ENCODE assay signal across 8 cellular contexts in the genomic region with DNA sequence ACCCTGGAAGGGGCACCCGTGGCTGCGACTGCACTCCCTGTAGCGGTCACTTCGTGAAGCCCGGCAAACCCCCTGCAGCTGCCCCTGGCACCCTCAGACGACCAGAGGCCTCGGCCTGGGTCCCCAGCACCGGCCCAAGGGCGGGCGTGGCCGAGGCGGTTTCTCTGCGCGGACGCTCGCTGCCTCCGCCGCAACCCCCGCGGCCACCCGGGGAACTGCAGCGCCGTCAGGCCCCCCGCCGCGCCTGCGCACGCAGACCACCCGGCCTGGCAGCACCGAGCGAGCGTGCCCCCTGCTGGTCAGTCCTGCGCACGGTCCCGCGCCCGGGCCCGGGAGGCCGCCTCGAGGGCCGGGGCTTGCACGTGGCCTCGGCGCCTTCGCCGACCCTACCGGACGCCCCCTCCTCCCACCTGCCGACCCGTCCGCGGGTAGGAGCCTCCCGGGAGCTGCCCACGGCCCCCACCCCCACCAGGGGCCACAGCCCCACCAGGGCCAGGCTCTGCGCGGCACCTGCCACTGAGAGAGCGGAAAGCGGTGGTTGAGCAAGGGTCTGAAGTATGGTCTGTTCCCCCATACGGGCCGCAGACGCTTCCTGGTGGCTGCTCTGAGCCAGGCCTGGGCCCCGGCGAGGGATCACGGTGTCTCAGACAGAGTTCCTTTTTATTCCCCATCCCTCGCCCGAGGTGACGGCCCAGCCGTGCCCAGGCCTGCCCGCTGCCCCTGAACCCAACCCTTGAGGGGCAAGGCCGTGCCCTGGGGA. TPM values are rescaled to one million over a fixed set of nuclear protein-coding genes. Genes with fewer than 3 reads are reported as not detected.
A peak's percentile ranks its signal among the peaks of the same experiment; 100 is the strongest.
DNase-seq lines count a peak whose midpoint lies in the region; ATAC-seq, FAIRE-seq and TF ChIP-seq lines count a peak whose summit lies in the region.

No MANE protein-coding gene starts in this region.

- H3K4me1 ChIP-seq in duodenal mucosa (ENCODE audit: control insufficient read depth in 1 of 2, insufficient read depth in 2 of 2, low read length in 2 of 2) (peaks cover 3% of the 10 kb centered on the region in 2 donors), lung (ENCODE audit: control insufficient read depth in 2 of 2, insufficient read depth in 2 of 2, low read length in 2 of 2) (no peaks in the 10 kb centered on the region)

- TF ChIP-seq CTCF in BJ (IDR thresholded peaks at IDR 0.05; ENCODE audit: insufficient read depth, low read depth, low read length) (peak; percentile 34), lung (IDR thresholded peaks at IDR 0.05; ENCODE audit: control extremely low read depth, extremely low read depth) (peak; percentile 99)

- peak; percentile 56 for FAIRE-seq in GM19239 (lab: Jason Lieb, UNC)

- 6 to 10% methylated on average over 55 to 70 of the region's 70 CpGs for WGBS in lung, 2 donors

- H3K27ac ChIP-seq in duodenal mucosa (ENCODE audit: low read depth, low read length): no peak overlapping the region
- peak overlapping the region; percentile 41 to 87 for H3K27ac ChIP-seq in lung (ENCODE audit: low read depth in 1 of 2, low read length in 1 of 2)

- DNase-seq in BJ (ENCODE audit: low read depth): no peak
- peak; percentile 99 for DNase-seq in GM19239 (ENCODE audit: insufficient read length, low spot score)
- peak; percentile 11 for DNase-seq in NCI-H526 treated with DMSO at 0.1 percent for 48 hours (lab: John Stamatoyannopoulos, UW)
- DNase-seq in activated CD4-positive, alpha-beta T cell treated with anti-CD3 and anti-CD28 coated beads, Interleukin-2, amount 50 U/mL, for 4 hours: peak; percentile 87
- peak; percentile 89 for DNase-seq in lung (ENCODE audit: low spot score)
- DNase-seq in stimulated activated CD4-positive, alpha-beta T cell treated with anti-CD3 and anti-CD28 coated beads, Interleukin-4, amount 100 ng/mL, for 48 hours (ENCODE audit: low read depth in 2 of 2): peak; percentile 88 to 96

- H3K36me3 ChIP-seq in BJ (ENCODE audit: control insufficient read depth, insufficient read depth, low read length): no peaks in the 10 kb centered on the region
- no peaks in the 10 kb centered on the region for H3K36me3 ChIP-seq in duodenal mucosa (ENCODE audit: control insufficient read depth in 1 of 2, insufficient read depth in 2 of 2, low read length in 2 of 2)
- no peaks in the 10 kb centered on the region for H3K36me3 ChIP-seq in lung (ENCODE audit: control insufficient read depth in 2 of 2, insufficient read depth in 2 of 2, low read length in 2 of 2)

- no peaks in the 10 kb centered on the region for H3K9me3 ChIP-seq in duodenal mucosa (ENCODE audit: control insufficient read depth in 1 of 2, low read length in 2 of 2)
- no peaks in the 10 kb centered on the region for H3K9me3 ChIP-seq in lung (ENCODE audit: control insufficient read depth in 2 of 2, insufficient read depth in 1 of 2, low read length in 1 of 2)

- H3K27me3 ChIP-seq in BJ (ENCODE audit: control insufficient read depth, insufficient read depth, low read length): no peaks in the 10 kb centered on the region
- no peaks in the 10 kb centered on the region for H3K27me3 ChIP-seq in duodenal mucosa (ENCODE audit: control insufficient read depth in 1 of 2, insufficient read depth in 2 of 2, low read length in 2 of 2)
- H3K27me3 ChIP-seq in lung (ENCODE audit: control insufficient read depth, insufficient read depth): no peaks in the 10 kb centered on the region

- CTCF ChIA-PET in BJ (lab: Yijun Ruan, JAX): interaction anchor here (0.6 to 4.5 kb wide), 25 partner anchors 10 to 311 kb away, joined by 3 to 48 read pairs (median 5); a partner anchor contains a TSS

- POLR2A ChIA-PET in BJ (lab: Charles Lee): interaction anchor here (0.6 kb wide), 1 partner anchor 211 kb away, joined by 3 read pairs; no protein-coding TSS in a partner anchor

- peak overlapping the region; percentile 54 for H3K4me3 ChIP-seq in BJ (ENCODE audit: low read depth, low read length)
- H3K4me3 ChIP-seq in duodenal mucosa (ENCODE audit: low read depth in 1 of 2, low read length in 2 of 2): peak overlapping the region; percentile 21 to 43
- peak overlapping the region; percentile 47 for H3K4me3 ChIP-seq in lung

- H3K9ac ChIP-seq in duodenal mucosa (ENCODE audit: low read depth in 1 of 2, low read length in 2 of 2): peak overlapping the region; percentile 26 to 38

- ATAC-seq in HG03432 (IDR thresholded peaks at IDR 0.05; ENCODE audit: unreplicated experiment) (peak; percentile 90), lung (ENCODE audit: insufficient read depth, low FRiP score) (peak; percentile 98)

RNA-seq across cellular contexts. Expression of a gene that starts 11.5 kb away (rescaled TPM):
- polyA plus RNA-seq in BJ (2011; rRNA removed) (not detected in 2 replicates), lung (1 to 10 TPM in 1 of 2 donors, under 1 TPM in 1; 0.71 to 2.1 TPM)
- not detected in 2 replicates for polyA minus RNA-seq in BJ (2011; rRNA and poly(A)+ RNA removed)
- 1 to 10 TPM in 1 of 2 donors, under 1 TPM in 1; 0.40 to 5.9 TPM for total RNA-seq in lung

RNA-seq across cellular contexts. Expression of a gene that starts 13.2 kb away (rescaled TPM):
- polyA plus RNA-seq in BJ (2011; rRNA removed): 44.4 and 61.9 TPM in 2 replicates
- polyA minus RNA-seq in BJ (2011; rRNA and poly(A)+ RNA removed): 25.0 and 57.9 TPM in 2 replicates
- total RNA-seq in lung: 10 to 100 TPM; 11.1 to 52.1 TPM
- polyA plus RNA-seq in lung: 100 to 1,000 TPM in 1 of 2 donors, 10 to 100 TPM in 1; 50.2 to 164 TPM

RNA-seq across cellular contexts. Expression of a gene that starts 24.7 kb away (rescaled TPM):
- not detected in 2 replicates for polyA plus RNA-seq in BJ (2011; rRNA removed)
- not detected in 2 replicates for polyA minus RNA-seq in BJ (2011; rRNA and poly(A)+ RNA removed)
- not detected for total RNA-seq in lung
- polyA plus RNA-seq in lung: under 1 TPM; 0.01 to 0.04 TPM

RNA-seq across cellular contexts. Expression of a gene that starts 29.6 kb away (rescaled TPM):
- polyA plus RNA-seq in BJ (2011; rRNA removed) (155 and 183 TPM in 2 replicates), lung (100 to 1,000 TPM; 139 to 187 TPM)
- 109 and 122 TPM in 2 replicates for polyA minus RNA-seq in BJ (2011; rRNA and poly(A)+ RNA removed)
- total RNA-seq in lung: 100 to 1,000 TPM; 107 to 124 TPM

RNA-seq across cellular contexts. Expression of a gene that starts 34.9 kb away (rescaled TPM):
- polyA plus RNA-seq in BJ (2011; rRNA removed) (3,098 and 4,041 TPM in 2 replicates), lung (1,000 to 10,000 TPM; 3,147 to 5,214 TPM)
- polyA minus RNA-seq in BJ (2011; rRNA and poly(A)+ RNA removed): 2,585 and 4,088 TPM in 2 replicates
- total RNA-seq in lung: 1,000 to 10,000 TPM; 1,331 to 2,412 TPM
